ENCODE assay signal across 17 cellular contexts in the genomic region with DNA sequence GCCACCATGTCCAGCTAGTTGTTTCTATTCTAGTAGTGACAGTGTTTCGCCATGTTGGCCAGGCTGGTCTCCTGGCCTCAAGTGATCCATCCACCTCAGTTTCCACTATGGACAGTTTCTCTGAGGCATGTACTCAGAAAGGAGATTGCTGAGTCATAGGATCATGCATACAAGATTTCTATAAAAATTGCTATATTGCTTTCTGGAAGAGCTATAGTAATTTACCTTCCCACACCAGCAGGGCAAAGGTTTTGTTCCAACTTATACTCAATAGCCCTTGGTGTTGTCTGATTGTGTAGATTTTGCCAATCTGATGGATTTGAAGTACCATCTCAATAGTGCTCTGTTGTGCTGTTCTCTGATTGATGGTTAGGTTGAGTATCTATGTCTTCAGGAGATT.
"Had no signal": no experiment of that assay in that cellular context is flagged by ENCODE, and none has a peak within 500 bp of the region (broad histone marks: within the 10 kb centered on the region; RNA-seq: fewer than 3 reads in every experiment).

No MANE protein-coding gene starts in this region.

- H3K36me3 ChIP-seq: cardiac muscle cell, esophagus squamous epithelium, heart right ventricle, neutrophil, spleen, thyroid gland, WERI-Rb-1 had no signal

- H3K4me3 ChIP-seq: cardiac muscle cell, esophagus squamous epithelium, heart right ventricle, spleen, thyroid gland had no signal

- DNase-seq: activated CD4-positive, alpha-beta T cell treated with anti-CD3 and anti-CD28 coated beads for 1 hour; activated CD8-positive, alpha-beta memory T cell treated with anti-CD3 and anti-CD28 coated beads for 24 hours; activated gamma-delta T cell treated with Interleukin-2 at 50 U/mL for 16 hours; activated T-cell treated with anti-CD3 and anti-CD28 coated beads, Interleukin-2, amount 50 U/mL, for 72 hours; dermis blood vessel endothelial cell; effector memory CD4-positive, alpha-beta T cell; esophagus squamous epithelium; heart right ventricle; immature natural killer cell; spleen; stimulated activated naive B cell treated with anti-CD40 and anti-IgM and Interleukin-4, amounts not matched to agents 10 μg/mL and 1 μg/mL and 100 μg/mL, for 72 hours; T-helper 2 cell; thyroid gland; WERI-Rb-1 had no signal

- H2AFZ ChIP-seq: parathyroid adenoma had no signal

- H3K9me3 ChIP-seq: esophagus squamous epithelium, heart right ventricle, neutrophil, spleen, thyroid gland had no signal

- H3K79me2 ChIP-seq: parathyroid adenoma had no signal

- H3K4me1 ChIP-seq: parathyroid adenoma, thyroid gland had no signal

- H3K9ac ChIP-seq: parathyroid adenoma had no signal

- H3K27ac ChIP-seq: cardiac muscle cell, esophagus squamous epithelium, neutrophil, parathyroid adenoma, spleen, thyroid gland, WERI-Rb-1 had no signal

- H3K27me3 ChIP-seq: cardiac muscle cell, esophagus squamous epithelium, heart right ventricle, spleen, thyroid gland had no signal
